ENCODE assay signal across 16 cellular contexts in genomic region chr12:45290218-45290609, GRCh38.
A peak's percentile ranks its signal among the peaks of the same experiment; 100 is the strongest.
DNase-seq lines count a peak whose midpoint lies in the region; ATAC-seq and TF ChIP-seq lines count a peak whose summit lies in the region.
"Had no signal": no experiment of that assay in that cellular context is flagged by ENCODE, and none has a peak within 500 bp of the region (broad histone marks: within the 10 kb centered on the region; RNA-seq: fewer than 3 reads in every experiment).

No MANE protein-coding gene starts in this region.

- H3K4me3 ChIP-seq in astrocyte of the spinal cord (ENCODE audit: low read depth, low read length) (no peak overlapping the region), kidney epithelial cell (ENCODE audit: low read depth, low read length) (no peak overlapping the region)
- H3K4me3 ChIP-seq: skin epidermis, upper lobe of left lung had no signal

- H3K36me3 ChIP-seq in kidney epithelial cell (ENCODE audit: control insufficient read depth, insufficient read depth, low read length), result no peaks in the 10 kb centered on the region
- H3K36me3 ChIP-seq: upper lobe of left lung had no signal

- H3K4me1 Mint-ChIP-seq in activated naive CD8-positive, alpha-beta T cell treated with anti-CD3 and anti-CD28 coated beads, Interleukin-2, amount 50 U/mL, for 24 hours, result peaks cover 1% of the 10 kb centered on the region

- no peaks in the 10 kb centered on the region for H3K9me3 Mint-ChIP-seq in activated naive CD8-positive, alpha-beta T cell treated with anti-CD3 and anti-CD28 coated beads, Interleukin-2, amount 50 U/mL, for 24 hours
- H3K9me3 Mint-ChIP-seq: naive B cell had no signal

- H3K36me3 Mint-ChIP-seq in activated naive CD8-positive, alpha-beta T cell treated with anti-CD3 and anti-CD28 coated beads, Interleukin-2, amount 50 U/mL, for 24 hours (ENCODE audit: low read depth), result peaks cover 3% of the 10 kb centered on the region
- H3K36me3 Mint-ChIP-seq: naive B cell had no signal

- no peak overlapping the region for H3K4me3 Mint-ChIP-seq in activated naive CD8-positive, alpha-beta T cell treated with anti-CD3 and anti-CD28 coated beads, Interleukin-2, amount 50 U/mL, for 24 hours
- H3K4me3 Mint-ChIP-seq: naive B cell had no signal

- DNase-seq in A172 (ENCODE audit: low spot score) (peak; percentile 23), HPDE6-E6E7 (ENCODE audit: extremely low spot score) (peak; percentile 70), astrocyte of the spinal cord (ENCODE audit: low read depth, low spot score) (peak; percentile 80), kidney epithelial cell (ENCODE audit: low read depth) (peak; percentile 14), HT-29 (ENCODE audit: low spot score) (no peak), middle frontal gyrus (ENCODE audit: extremely low spot score, low spot score) (no peak)
- DNase-seq in activated naive CD8-positive, alpha-beta T cell treated with anti-CD3 and anti-CD28 coated beads, Interleukin-2, amount 50 U/mL, for 24 hours, result no peak
- DNase-seq: activated CD4-positive, CD25-positive, alpha-beta regulatory T cell; AML-193; erythroblast; GF-D8; naive B cell; NCI-H748 treated with DMSO at 0.1 percent for 48 hours; upper lobe of left lung had no signal

- in situ Hi-C loops in astrocyte of the spinal cord (cut with HindIII; ENCODE audit: low sequenced_read_pairs), result no loop called here

- H3K27me3 Mint-ChIP-seq in activated naive CD8-positive, alpha-beta T cell treated with anti-CD3 and anti-CD28 coated beads, Interleukin-2, amount 50 U/mL, for 24 hours, result no peaks in the 10 kb centered on the region
- H3K27me3 Mint-ChIP-seq: naive B cell had no signal

- TF ChIP-seq CTCF in astrocyte of the spinal cord (IDR thresholded peaks at IDR 0.05; ENCODE audit: low read depth, low read length), result no peak
- TF ChIP-seq CTCF in kidney epithelial cell (IDR thresholded peaks at IDR 0.05; ENCODE audit: insufficient read depth, low read length, poor library complexity, severe bottlenecking), result no peak

- no peak for ATAC-seq in GM19452 (IDR thresholded peaks at IDR 0.05; ENCODE audit: unreplicated experiment)
- ATAC-seq in activated naive CD8-positive, alpha-beta T cell treated with anti-CD3 and anti-CD28 coated beads, Interleukin-2, amount 50 U/mL, for 24 hours, result no peak

- H3K27ac Mint-ChIP-seq in activated naive CD8-positive, alpha-beta T cell treated with anti-CD3 and anti-CD28 coated beads, Interleukin-2, amount 50 U/mL, for 24 hours, result no peak overlapping the region
- H3K27ac Mint-ChIP-seq: naive B cell had no signal

- H3K27me3 ChIP-seq in kidney epithelial cell (ENCODE audit: control insufficient read depth, insufficient read depth, low read length), result no peaks in the 10 kb centered on the region
- H3K27me3 ChIP-seq: upper lobe of left lung had no signal

Comparison
In these comparisons a context has a peak if more than half of its experiments do, and no peak if none do; other contexts are left out.
1. DNase-seq: peak in A172 (single experiment), HPDE6-E6E7 (single experiment), astrocyte of the spinal cord (single experiment) and kidney epithelial cell (single experiment); none in HT-29 (single experiment), middle frontal gyrus (single experiment) and activated naive CD8-positive, alpha-beta T cell treated with anti-CD3 and anti-CD28 coated beads, Interleukin-2, amount 50 U/mL, for 24 hours (single experiment).